9 cellular contexts compared by ENCODE assay signal in the genomic region with DNA sequence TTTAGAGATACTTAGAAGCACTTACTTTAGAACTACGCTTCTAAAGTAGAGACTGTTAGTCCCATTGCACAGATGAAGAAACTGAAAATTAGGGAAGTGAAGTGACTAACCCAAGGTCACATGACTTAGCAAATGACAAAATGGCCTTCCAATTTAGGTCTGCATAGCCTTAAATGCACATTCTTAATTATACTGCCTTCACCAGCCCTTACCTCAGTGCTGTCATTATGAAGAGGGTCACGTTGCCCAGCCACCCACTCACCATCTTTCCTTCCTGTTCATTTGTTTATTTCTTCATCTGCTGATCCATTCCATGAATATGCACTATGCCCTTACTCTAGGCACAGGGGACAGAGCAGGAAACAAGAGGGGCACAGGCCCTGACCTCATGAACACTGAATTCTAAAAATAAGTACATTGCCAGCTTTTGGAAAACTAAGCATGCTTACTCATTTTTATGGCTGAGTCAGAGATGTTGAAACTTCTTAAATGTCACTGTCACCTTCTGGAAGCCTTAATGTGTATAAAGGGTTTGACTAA. TPM values are rescaled to one million over a fixed set of nuclear protein-coding genes. Genes with fewer than 3 reads are reported as not detected.
DNase-seq lines count a peak whose midpoint lies in the region; ATAC-seq, FAIRE-seq and TF ChIP-seq lines count a peak whose summit lies in the region.
"Had no signal": no experiment of that assay in that cellular context is flagged by ENCODE, and none has a peak within 500 bp of the region (broad histone marks: within the 10 kb centered on the region; RNA-seq: fewer than 3 reads in every experiment).

No MANE protein-coding gene starts in this region.

- no peak for TF ChIP-seq CTCF in PC-3 (conservative IDR thresholded peaks at IDR 0.05; ENCODE audit: low read depth, low read length)

- no peaks in the 10 kb centered on the region for H3K36me3 ChIP-seq in PC-3 (ENCODE audit: low read depth, low read length)

- intact Hi-C loops in PC-3 (cut with micrococcal nuclease): no loop called here

- H3F3A ChIP-seq in PC-3 (ENCODE audit: low read length, unreplicated experiment): no peaks in the 10 kb centered on the region

- no peaks in the 10 kb centered on the region for H4K20me1 ChIP-seq in PC-3 (ENCODE audit: low read length)

- ATAC-seq in PC-3 (peak; percentile 70), HG02973 (IDR thresholded peaks at IDR 0.05; ENCODE audit: unreplicated experiment) (no peak)

- 0 out of 2 replicates have a peak overlapping the region, but pooled peaks have one; percentile 0 for H3K4me2 ChIP-seq in PC-3 (ENCODE audit: low read length)

- H3K9me2 ChIP-seq in PC-3 (replicated peaks; ENCODE audit: low read length): no peaks in the 10 kb centered on the region

- POLR2A ChIA-PET in PC-3 (lab: Charles Lee; ENCODE audit: unreplicated experiment): no interaction called here

- CTCF ChIA-PET in PC-3 (lab: Charles Lee): no interaction called here

- H3K27me3 ChIP-seq in PC-3 (ENCODE audit: low read length): peaks cover 4% of the 10 kb centered on the region

- no peak overlapping the region for H3K4me3 ChIP-seq in PC-3 (ENCODE audit: low read length)

- H3K27ac ChIP-seq in PC-3 (ENCODE audit: low read length): no peak overlapping the region

- H3K9me3 ChIP-seq in PC-3 (ENCODE audit: low read length): no peaks in the 10 kb centered on the region

- no peak for FAIRE-seq in urothelium cell line (lab: Jason Lieb, UNC)
- FAIRE-seq: frontal cortex had no signal

- peak; percentile 11 to 50 (median 20) for DNase-seq in stimulated activated CD4-positive, alpha-beta T cell treated with anti-CD3 and anti-CD28 coated beads, Interleukin-12 subunit alpha, Interleukin-12 subunit beta, amount 100 ng/mL, for 48 hours (ENCODE audit: low read depth in 2 of 3, low spot score in 1 of 3)
- no peak for DNase-seq in stimulated activated CD4-positive, alpha-beta T cell treated with anti-CD3 and anti-CD28 coated beads, Interleukin-12 subunit alpha, Interleukin-12 subunit beta, amount 100 ng/mL, for 4 hours
- DNase-seq in PC-3: peak; percentile 80
- peak; percentile 61 for DNase-seq in dedifferentiated amniotic fluid mesenchymal stem cell (ENCODE audit: extremely low spot score)
- DNase-seq in urothelium cell line (ENCODE audit: low spot score): peak; percentile 5
- no peak for DNase-seq in GDM1 (lab: John Stamatoyannopoulos, UW)
- DNase-seq in cortex of kidney (lab: John Stamatoyannopoulos, UW): no peak

- no peak overlapping the region for H2AFZ ChIP-seq in PC-3 (ENCODE audit: low read length)

- H3K9ac ChIP-seq in PC-3 (ENCODE audit: low read length): no peak overlapping the region

- no peaks in the 10 kb centered on the region for H3K79me2 ChIP-seq in PC-3 (ENCODE audit: low read length)

- H3K4me1 ChIP-seq in PC-3 (ENCODE audit: insufficient read depth, low read length): peaks cover 5% of the 10 kb centered on the region; the same call in 1 of the 2 replicates

- no TSS peak for BruUV-seq in PC-3 (replicated peaks; lab: Mats Ljungman, UMichigan)

RNA-seq across cellular contexts. Expression of a gene that starts 8.6 kb away (rescaled TPM):
- total RNA-seq in PC-3 (2014; rRNA removed): 0.04 TPM in 1 of 2 replicates, not detected in the other

RNA-seq across cellular contexts. Expression of a gene that starts 41.3 kb away (rescaled TPM):
- total RNA-seq in PC-3 (2014; rRNA removed): not detected in 2 replicates

RNA-seq across cellular contexts. Expression of a gene that starts 42.5 kb away (rescaled TPM):
- 10.6 and 14.8 TPM in 2 replicates for total RNA-seq in PC-3 (2014; rRNA removed)

Comparison
In these comparisons a context has a peak if more than half of its experiments do, and no peak if none do; other contexts are left out.
1. DNase-seq: peak in stimulated activated CD4-positive, alpha-beta T cell treated with anti-CD3 and anti-CD28 coated beads, Interleukin-12 subunit alpha, Interleukin-12 subunit beta, amount 100 ng/mL, for 48 hours (3 of 3), PC-3 (single experiment), dedifferentiated amniotic fluid mesenchymal stem cell (single experiment) and urothelium cell line (single experiment); none in stimulated activated CD4-positive, alpha-beta T cell treated with anti-CD3 and anti-CD28 coated beads, Interleukin-12 subunit alpha, Interleukin-12 subunit beta, amount 100 ng/mL, for 4 hours (single experiment), GDM1 (single experiment) and cortex of kidney (single experiment).